20 cellular contexts compared by ENCODE assay signal in genomic region chr12:6386038-6386437, GRCh38. TPM values are rescaled to one million over a fixed set of nuclear protein-coding genes. Genes with fewer than 3 reads are reported as not detected.
A peak's percentile ranks its signal among the peaks of the same experiment; 100 is the strongest.
DNase-seq lines count a peak whose midpoint lies in the region; ATAC-seq and TF ChIP-seq lines count a peak whose summit lies in the region.
"Had no signal": no experiment of that assay in that cellular context is flagged by ENCODE, and none has a peak within 500 bp of the region (broad histone marks: within the 10 kb centered on the region; RNA-seq: fewer than 3 reads in every experiment).

No MANE protein-coding gene starts in this region.

- no peak for ATAC-seq in heart left ventricle
- ATAC-seq: activated CD4-positive, CD25-positive, alpha-beta regulatory T cell treated with anti-CD3 and anti-CD28 coated beads, Interleukin-2, amount 50 U/mL, for 24 hours; left lung had no signal

- intact Hi-C loops in cardiac septum (cut with DNase I), result no loop called here
- intact Hi-C loops in heart left ventricle (cut with DNase I), result loop anchor here in 1 of 10 donors (5.0 kb wide), 1 partner anchor 59 kb away; no protein-coding TSS in a partner anchor
- intact Hi-C loops in vagina (cut with DNase I), result no loop called here

- H2AFZ ChIP-seq in fibroblast of lung (ENCODE audit: low read length), result no peak overlapping the region

- WGBS in heart left ventricle, 4 donors, result 78 to 88% (median 85%) methylated on average over 10 to 11 of the region's 11 CpGs

- H3K4me3 ChIP-seq in heart left ventricle, result no peak overlapping the region
- H3K4me3 ChIP-seq in fibroblast of lung (replicated peaks in 1 of 4; ENCODE audit: control extremely low read depth in 1 of 4, insufficient read depth in 1 of 4, low read depth in 3 of 4, low read length in 4 of 4), result peak overlapping the region in 1 of 4 experiments; percentile 22
- no peak overlapping the region for H3K4me3 ChIP-seq in vagina
- H3K4me3 ChIP-seq: SJCRH30, smooth muscle cell had no signal

- peak; percentile 62 for DNase-seq in cardiac septum (ENCODE audit: low spot score)
- no peak for DNase-seq in heart left ventricle
- DNase-seq in fibroblast of lung (ENCODE audit: low read depth in 2 of 2), result no peak
- DNase-seq in vagina (ENCODE audit: extremely low spot score in 2 of 2), result no peak
- no peak for DNase-seq in cerebellar nuclear complex (lab: John Stamatoyannopoulos, UW)
- DNase-seq in RKO (ENCODE audit: low spot score), result no peak
- DNase-seq: 8988T, DMS79, endodermal cell, MM.1S, NCI-H1930, NCI-H510A treated with DMSO at 0.1 percent for 48 hours, SJCRH30, tibial artery had no signal

- H4K20me1 ChIP-seq in fibroblast of lung (ENCODE audit: control insufficient read depth, extremely low read depth, insufficient read depth, low read length), result no peaks in the 10 kb centered on the region

- H3K27me3 ChIP-seq in heart left ventricle (no peaks in the 10 kb centered on the region), fibroblast of lung (ENCODE audit: control insufficient read depth, insufficient read depth, low read length) (no peaks in the 10 kb centered on the region), vagina (no peaks in the 10 kb centered on the region)
- H3K27me3 ChIP-seq: adrenal gland, left lung, SJCRH30, tibial artery had no signal

- H3K4me1 ChIP-seq in heart left ventricle, result peaks cover 0 to 70% (median 24%) of the 10 kb centered on the region in 12 donors
- peaks cover 19% of the 10 kb centered on the region for H3K4me1 ChIP-seq in fibroblast of lung (ENCODE audit: control insufficient read depth, extremely low read depth, insufficient read depth, low read length)
- peaks cover 57% of the 10 kb centered on the region for H3K4me1 ChIP-seq in vagina
- H3K4me1 ChIP-seq: SJCRH30 had no signal

- no peak overlapping the region for H3K9ac ChIP-seq in fibroblast of lung (ENCODE audit: insufficient read depth, low read length)

- no peaks in the 10 kb centered on the region for H3K9me3 ChIP-seq in heart left ventricle
- H3K9me3 ChIP-seq in fibroblast of lung (ENCODE audit: control insufficient read depth, insufficient read depth, low read depth, low read length), result no peaks in the 10 kb centered on the region
- no peaks in the 10 kb centered on the region for H3K9me3 ChIP-seq in vagina
- H3K9me3 ChIP-seq: adrenal gland, left lung, SJCRH30, tibial artery had no signal

- H3K36me3 ChIP-seq in heart left ventricle (peaks cover 0 to 56% (median 47%) of the 10 kb centered on the region in 9 donors), fibroblast of lung (ENCODE audit: control insufficient read depth, insufficient read depth, low read length) (peaks cover 20% of the 10 kb centered on the region), vagina (peaks cover 0 to 35% of the 10 kb centered on the region in 2 donors)

- H3K27ac ChIP-seq in heart left ventricle (peak overlapping the region in 1 of 12 donors; percentile 48), fibroblast of lung (ENCODE audit: insufficient read depth, low read length) (no peak overlapping the region), vagina (peak overlapping the region; percentile 7)
- H3K27ac ChIP-seq: SJCRH30 had no signal

- TF ChIP-seq POLR2A in heart left ventricle (IDR thresholded peaks at IDR 0.05), result no peak
- no peak for TF ChIP-seq POLR2A in vagina (IDR thresholded peaks at IDR 0.05)

- H3K79me2 ChIP-seq in fibroblast of lung (ENCODE audit: control insufficient read depth, insufficient read depth, low read length), result peaks cover 19% of the 10 kb centered on the region

- H3K4me2 ChIP-seq in fibroblast of lung (ENCODE audit: extremely low read depth, insufficient read depth, low read length), result peak overlapping the region; percentile 25

- TF ChIP-seq CTCF in heart left ventricle (IDR thresholded peaks at IDR 0.05) (no peak), fibroblast of lung (conservative IDR thresholded peaks at IDR 0.05 in 1 of 2, IDR thresholded peaks at IDR 0.05 in 1 of 2; ENCODE audit: low read depth in 1 of 2, low read length in 2 of 2) (no peak), vagina (IDR thresholded peaks at IDR 0.05) (no peak)

RNA-seq across cellular contexts. Expression of gene LTBR, which starts 2.1 kb away (rescaled TPM):
- total RNA-seq in cardiac septum (29.4 TPM), heart left ventricle (10 to 100 TPM; 16.0 to 83.4 (median 26.2) TPM), fibroblast of lung (60.6 and 78.4 TPM in 2 replicates), vagina (146 TPM)
- polyA plus RNA-seq in heart left ventricle (10 to 100 TPM; 22.8 to 41.8 TPM), fibroblast of lung (45.8 and 55.7 TPM in 2 replicates)
- 81.9 and 99.1 TPM in 2 replicates for polyA plus RNA-seq in fibroblast of lung (2012)
- 78.7 and 105 TPM in 2 replicates for polyA minus RNA-seq in fibroblast of lung (ENCODE audit: low replicate concordance)

RNA-seq across cellular contexts. Expression of gene SCNN1A, which starts 10.7 kb away (rescaled TPM):
- 0.46 TPM for total RNA-seq in cardiac septum
- 1 to 10 TPM in 1 of 9 donors, under 1 TPM in 4, not detected in 4; 0.35 to 3.9 (median 0.55) TPM for total RNA-seq in heart left ventricle
- under 1 TPM; 0.11 to 0.15 TPM for polyA plus RNA-seq in heart left ventricle
- under 0.01 and 0.26 TPM in 2 replicates for total RNA-seq in fibroblast of lung
- 0.05 and 0.08 TPM in 2 replicates for polyA plus RNA-seq in fibroblast of lung
- polyA plus RNA-seq in fibroblast of lung (2012), result 0.13 and 0.29 TPM in 2 replicates
- polyA minus RNA-seq in fibroblast of lung (ENCODE audit: low replicate concordance), result not detected in 2 replicates
- 55.2 TPM for total RNA-seq in vagina
- total RNA-seq: activated T-helper 2 cell treated with anti-CD3 and anti-CD28 coated beads, Interferon-gamma antibody, Interleukin-2, Interleukin-4, amounts not matched to agents 10 μg/mL and 5 μg/mL and 100 μg/mL, durations not matched to agents 14 hours and 24 hours and 36 hours; SJCRH30 had no signal

RNA-seq across cellular contexts. Expression of gene TNFRSF1A, which starts 44.2 kb away (rescaled TPM):
- total RNA-seq in cardiac septum, result 60.0 TPM
- total RNA-seq in heart left ventricle, result 100 to 1,000 TPM in 2 of 9 donors, 10 to 100 TPM in 7; 37.2 to 141 (median 54.2) TPM
- polyA plus RNA-seq in heart left ventricle, result 10 to 100 TPM; 23.7 to 91.8 TPM
- 141 and 157 TPM in 2 replicates for total RNA-seq in fibroblast of lung
- polyA plus RNA-seq in fibroblast of lung, result 182 and 257 TPM in 2 replicates
- 146 and 182 TPM in 2 replicates for polyA plus RNA-seq in fibroblast of lung (2012)
- polyA minus RNA-seq in fibroblast of lung (ENCODE audit: low replicate concordance), result 357 and 498 TPM in 2 replicates
- total RNA-seq in vagina, result 271 TPM

RNA-seq across cellular contexts. Expression of gene CD27, which starts 58.7 kb away (rescaled TPM):
- total RNA-seq in cardiac septum (not detected), heart left ventricle (1 to 10 TPM in 1 of 9 donors, under 1 TPM in 3, not detected in 5; 0.27 to 5.3 (median 0.42) TPM), fibroblast of lung (0.17 TPM in 1 of 2 replicates, not detected in the other), vagina (1.2 TPM)
- polyA plus RNA-seq in heart left ventricle (under 1 TPM in 1 of 2 donors, not detected in 1; 0.19 TPM), fibroblast of lung (0.06 and 0.07 TPM in 2 replicates)
- 0.28 and 0.48 TPM in 2 replicates for polyA plus RNA-seq in fibroblast of lung (2012)
- polyA minus RNA-seq in fibroblast of lung (ENCODE audit: low replicate concordance), result not detected in 2 replicates
- total RNA-seq: myocyte, smooth muscle cell had no signal
- polyA plus RNA-seq: smooth muscle cell had no signal

Comparison
In these comparisons a context has a peak if more than half of its experiments do, and no peak if none do; other contexts are left out.
1. RNA of gene SCNN1A, which starts 10.7 kb away (total RNA-seq): 55.2 TPM in vagina (single experiment); 0.46 TPM in cardiac septum (single experiment), 0.35 to 3.9 TPM in heart left ventricle and under 0.01 to 0.26 TPM in fibroblast of lung; every median in the first group is over 10 times any median in the second.